In genomic region chr20:38528167-38528566, GRCh38 we compare ENCODE assay signal across 1 cellular context.
A peak's percentile ranks its signal among the peaks of the same experiment; 100 is the strongest.
TF ChIP-seq lines count a peak whose summit lies in the region.

No MANE protein-coding gene starts in this region.

TF ChIP-seq in HEK293, 187 proteins besides CTCF, POLR2A, EP300 and RAD21 (continued from another document):
- TF ChIP-seq ZNF433 (tag by site-specific recombination; IDR thresholded peaks at IDR 0.05; ENCODE audit: low read depth): no peak
- TF ChIP-seq KLF7 (tag by site-specific recombination; IDR thresholded peaks at IDR 0.05; ENCODE audit: borderline replicate concordance): no peak
- TF ChIP-seq ZFP41 (tag by site-specific recombination; IDR thresholded peaks at IDR 0.05; ENCODE audit: borderline replicate concordance): no peak
- TF ChIP-seq, protein P1, sequence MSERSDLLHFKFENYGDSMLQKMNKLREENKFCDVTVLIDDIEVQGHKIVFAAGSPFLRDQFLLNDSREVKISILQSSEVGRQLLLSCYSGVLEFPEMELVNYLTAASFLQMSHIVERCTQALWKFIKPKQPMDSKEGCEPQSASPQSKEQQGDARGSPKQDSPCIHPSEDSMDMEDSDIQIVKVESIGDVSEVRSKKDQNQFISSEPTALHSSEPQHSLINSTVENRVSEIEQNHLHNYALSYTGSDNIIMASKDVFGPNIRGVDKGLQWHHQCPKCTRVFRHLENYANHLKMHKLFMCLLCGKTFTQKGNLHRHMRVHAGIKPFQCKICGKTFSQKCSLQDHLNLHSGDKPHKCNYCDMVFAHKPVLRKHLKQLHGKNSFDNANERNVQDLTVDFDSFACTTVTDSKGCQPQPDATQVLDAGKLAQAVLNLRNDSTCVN (tag by site-specific recombination; optimal IDR thresholded peaks at IDR 0.05): no peak
- TF ChIP-seq, protein P2, sequence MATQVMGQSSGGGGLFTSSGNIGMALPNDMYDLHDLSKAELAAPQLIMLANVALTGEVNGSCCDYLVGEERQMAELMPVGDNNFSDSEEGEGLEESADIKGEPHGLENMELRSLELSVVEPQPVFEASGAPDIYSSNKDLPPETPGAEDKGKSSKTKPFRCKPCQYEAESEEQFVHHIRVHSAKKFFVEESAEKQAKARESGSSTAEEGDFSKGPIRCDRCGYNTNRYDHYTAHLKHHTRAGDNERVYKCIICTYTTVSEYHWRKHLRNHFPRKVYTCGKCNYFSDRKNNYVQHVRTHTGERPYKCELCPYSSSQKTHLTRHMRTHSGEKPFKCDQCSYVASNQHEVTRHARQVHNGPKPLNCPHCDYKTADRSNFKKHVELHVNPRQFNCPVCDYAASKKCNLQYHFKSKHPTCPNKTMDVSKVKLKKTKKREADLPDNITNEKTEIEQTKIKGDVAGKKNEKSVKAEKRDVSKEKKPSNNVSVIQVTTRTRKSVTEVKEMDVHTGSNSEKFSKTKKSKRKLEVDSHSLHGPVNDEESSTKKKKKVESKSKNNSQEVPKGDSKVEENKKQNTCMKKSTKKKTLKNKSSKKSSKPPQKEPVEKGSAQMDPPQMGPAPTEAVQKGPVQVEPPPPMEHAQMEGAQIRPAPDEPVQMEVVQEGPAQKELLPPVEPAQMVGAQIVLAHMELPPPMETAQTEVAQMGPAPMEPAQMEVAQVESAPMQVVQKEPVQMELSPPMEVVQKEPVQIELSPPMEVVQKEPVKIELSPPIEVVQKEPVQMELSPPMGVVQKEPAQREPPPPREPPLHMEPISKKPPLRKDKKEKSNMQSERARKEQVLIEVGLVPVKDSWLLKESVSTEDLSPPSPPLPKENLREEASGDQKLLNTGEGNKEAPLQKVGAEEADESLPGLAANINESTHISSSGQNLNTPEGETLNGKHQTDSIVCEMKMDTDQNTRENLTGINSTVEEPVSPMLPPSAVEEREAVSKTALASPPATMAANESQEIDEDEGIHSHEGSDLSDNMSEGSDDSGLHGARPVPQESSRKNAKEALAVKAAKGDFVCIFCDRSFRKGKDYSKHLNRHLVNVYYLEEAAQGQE (tag by site-specific recombination; IDR thresholded peaks at IDR 0.05): peak; percentile 50; the same call in 1 of the 2 replicates
- no peak for TF ChIP-seq ZNF514 (tag by site-specific recombination; IDR thresholded peaks at IDR 0.05)
- TF ChIP-seq ZNF555 (tag by site-specific recombination; conservative IDR thresholded peaks at IDR 0.05): peak; percentile 52
- 0 out of 2 replicates have a peak, but pooled peaks have one; percentile 23 for TF ChIP-seq ZNF629 (tag by site-specific recombination; IDR thresholded peaks at IDR 0.05)
- no peak for TF ChIP-seq ZBTB1 (tag by site-specific recombination; IDR thresholded peaks at IDR 0.05)
- TF ChIP-seq ZNF670 (tag by site-specific recombination; IDR thresholded peaks at IDR 0.05; ENCODE audit: low read depth): no peak
- TF ChIP-seq, protein P3, sequence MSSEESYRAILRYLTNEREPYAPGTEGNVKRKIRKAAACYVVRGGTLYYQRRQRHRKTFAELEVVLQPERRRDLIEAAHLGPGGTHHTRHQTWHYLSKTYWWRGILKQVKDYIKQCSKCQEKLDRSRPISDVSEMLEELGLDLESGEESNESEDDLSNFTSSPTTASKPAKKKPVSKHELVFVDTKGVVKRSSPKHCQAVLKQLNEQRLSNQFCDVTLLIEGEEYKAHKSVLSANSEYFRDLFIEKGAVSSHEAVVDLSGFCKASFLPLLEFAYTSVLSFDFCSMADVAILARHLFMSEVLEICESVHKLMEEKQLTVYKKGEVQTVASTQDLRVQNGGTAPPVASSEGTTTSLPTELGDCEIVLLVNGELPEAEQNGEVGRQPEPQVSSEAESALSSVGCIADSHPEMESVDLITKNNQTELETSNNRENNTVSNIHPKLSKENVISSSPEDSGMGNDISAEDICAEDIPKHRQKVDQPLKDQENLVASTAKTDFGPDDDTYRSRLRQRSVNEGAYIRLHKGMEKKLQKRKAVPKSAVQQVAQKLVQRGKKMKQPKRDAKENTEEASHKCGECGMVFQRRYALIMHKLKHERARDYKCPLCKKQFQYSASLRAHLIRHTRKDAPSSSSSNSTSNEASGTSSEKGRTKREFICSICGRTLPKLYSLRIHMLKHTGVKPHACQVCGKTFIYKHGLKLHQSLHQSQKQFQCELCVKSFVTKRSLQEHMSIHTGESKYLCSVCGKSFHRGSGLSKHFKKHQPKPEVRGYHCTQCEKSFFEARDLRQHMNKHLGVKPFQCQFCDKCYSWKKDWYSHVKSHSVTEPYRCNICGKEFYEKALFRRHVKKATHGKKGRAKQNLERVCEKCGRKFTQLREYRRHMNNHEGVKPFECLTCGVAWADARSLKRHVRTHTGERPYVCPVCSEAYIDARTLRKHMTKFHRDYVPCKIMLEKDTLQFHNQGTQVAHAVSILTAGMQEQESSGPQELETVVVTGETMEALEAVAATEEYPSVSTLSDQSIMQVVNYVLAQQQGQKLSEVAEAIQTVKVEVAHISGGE (tag by site-specific recombination; conservative IDR thresholded peaks at IDR 0.05; ENCODE audit: low read depth): peak; percentile 62
- no peak for TF ChIP-seq ZNF645 (tag by site-specific recombination; IDR thresholded peaks at IDR 0.05)
- TF ChIP-seq ZFHX2 (tag by site-specific recombination; conservative IDR thresholded peaks at IDR 0.05): no peak
- TF ChIP-seq ZNF654 (tag by site-specific recombination; IDR thresholded peaks at IDR 0.05; ENCODE audit: low read depth): peak; percentile 11; the same call in 1 of the 2 replicates
- TF ChIP-seq SCRT2 (tag by site-specific recombination; IDR thresholded peaks at IDR 0.05): no peak
- no peak for TF ChIP-seq ZNF658 (tag by site-specific recombination; IDR thresholded peaks at IDR 0.05)
- TF ChIP-seq ZNF561 (tag by site-specific recombination; IDR thresholded peaks at IDR 0.05; ENCODE audit: borderline replicate concordance): no peak
- 0 out of 2 replicates have a peak, but pooled peaks have one; percentile 4 for TF ChIP-seq ZNF140 (tag by site-specific recombination; IDR thresholded peaks at IDR 0.05)
- TF ChIP-seq, protein P4, sequence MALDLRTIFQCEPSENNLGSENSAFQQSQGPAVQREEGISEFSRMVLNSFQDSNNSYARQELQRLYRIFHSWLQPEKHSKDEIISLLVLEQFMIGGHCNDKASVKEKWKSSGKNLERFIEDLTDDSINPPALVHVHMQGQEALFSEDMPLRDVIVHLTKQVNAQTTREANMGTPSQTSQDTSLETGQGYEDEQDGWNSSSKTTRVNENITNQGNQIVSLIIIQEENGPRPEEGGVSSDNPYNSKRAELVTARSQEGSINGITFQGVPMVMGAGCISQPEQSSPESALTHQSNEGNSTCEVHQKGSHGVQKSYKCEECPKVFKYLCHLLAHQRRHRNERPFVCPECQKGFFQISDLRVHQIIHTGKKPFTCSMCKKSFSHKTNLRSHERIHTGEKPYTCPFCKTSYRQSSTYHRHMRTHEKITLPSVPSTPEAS (tag by site-specific recombination; IDR thresholded peaks at IDR 0.05): no peak
- TF ChIP-seq ZNF23 (tag by site-specific recombination; IDR thresholded peaks at IDR 0.05; ENCODE audit: borderline replicate concordance): no peak
- no peak for TF ChIP-seq TRIM28 (IDR thresholded peaks at IDR 0.05; ENCODE audit: borderline replicate concordance, low read length)
- no peak for TF ChIP-seq ZNF548 (tag by site-specific recombination; IDR thresholded peaks at IDR 0.05)
- no peak for TF ChIP-seq TCF7L2 (IDR thresholded peaks at IDR 0.05; ENCODE audit: borderline replicate concordance, low read depth, low read length)
- no peak for TF ChIP-seq ZNF132 (tag by site-specific recombination; IDR thresholded peaks at IDR 0.05; ENCODE audit: borderline replicate concordance)
- TF ChIP-seq, protein P5, sequence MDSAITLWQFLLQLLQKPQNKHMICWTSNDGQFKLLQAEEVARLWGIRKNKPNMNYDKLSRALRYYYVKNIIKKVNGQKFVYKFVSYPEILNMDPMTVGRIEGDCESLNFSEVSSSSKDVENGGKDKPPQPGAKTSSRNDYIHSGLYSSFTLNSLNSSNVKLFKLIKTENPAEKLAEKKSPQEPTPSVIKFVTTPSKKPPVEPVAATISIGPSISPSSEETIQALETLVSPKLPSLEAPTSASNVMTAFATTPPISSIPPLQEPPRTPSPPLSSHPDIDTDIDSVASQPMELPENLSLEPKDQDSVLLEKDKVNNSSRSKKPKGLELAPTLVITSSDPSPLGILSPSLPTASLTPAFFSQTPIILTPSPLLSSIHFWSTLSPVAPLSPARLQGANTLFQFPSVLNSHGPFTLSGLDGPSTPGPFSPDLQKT (IDR thresholded peaks at IDR 0.05; ENCODE audit: borderline replicate concordance, low read depth, low read length): no peak
- no peak for TF ChIP-seq ZNF2 (tag by site-specific recombination; IDR thresholded peaks at IDR 0.05)
- peak; percentile 57 for TF ChIP-seq ZNF623 (tag by site-specific recombination; IDR thresholded peaks at IDR 0.05)
